In the genomic region with DNA sequence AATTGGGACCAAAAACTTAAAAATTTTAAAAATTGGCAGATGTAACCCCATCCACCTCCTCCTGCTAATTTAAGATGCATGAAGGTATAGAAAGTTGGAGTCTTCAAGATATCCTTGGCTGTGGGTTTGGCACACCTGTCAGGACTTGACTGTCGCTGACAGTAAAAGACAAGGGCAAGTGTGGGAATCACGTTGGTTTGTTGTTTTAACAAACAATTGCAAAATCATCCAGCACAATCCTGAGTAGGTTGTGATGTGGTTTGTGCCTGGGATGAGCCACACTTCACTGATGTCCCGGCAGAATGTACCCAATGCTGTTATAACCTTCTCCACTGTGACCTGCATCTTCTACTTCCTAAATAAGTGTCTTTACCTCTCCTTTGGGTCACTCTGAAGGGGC, we compare ENCODE assay signal across 13 cellular contexts. TPM values are rescaled to one million over a fixed set of nuclear protein-coding genes. Genes with fewer than 3 reads are reported as not detected.
DNase-seq lines count a peak whose midpoint lies in the region; ATAC-seq, FAIRE-seq and TF ChIP-seq lines count a peak whose summit lies in the region.
"Had no signal": no experiment of that assay in that cellular context is flagged by ENCODE, and none has a peak within 500 bp of the region (broad histone marks: within the 10 kb centered on the region; RNA-seq: fewer than 3 reads in every experiment).

No MANE protein-coding gene starts in this region.

- H3K27ac ChIP-seq in keratinocyte (ENCODE audit: control insufficient read depth, insufficient read depth, low read length) = no peak overlapping the region
- H3K27ac ChIP-seq in vagina = peak overlapping the region; percentile 34
- H3K27ac ChIP-seq: neutrophil had no signal

- POLR2A ChIA-PET in activated CD8-positive, alpha-beta T cell treated with anti-CD3 and anti-CD28 coated beads, Interleukin-2, amount 10 ng/mL, durations not matched to agents 7 days and 5 days (lab: Charles Lee) = no interaction called here

- H3K4me1 ChIP-seq in keratinocyte (ENCODE audit: control insufficient read depth, extremely low read depth, insufficient read depth, low read length) (peaks cover 37% of the 10 kb centered on the region), vagina (peaks cover 46% of the 10 kb centered on the region)

- H3K9me3 ChIP-seq in keratinocyte (ENCODE audit: control insufficient read depth, low read depth, low read length) (no peaks in the 10 kb centered on the region), vagina (no peaks in the 10 kb centered on the region)
- H3K9me3 ChIP-seq: neutrophil had no signal

- no peaks in the 10 kb centered on the region for H3K36me3 Mint-ChIP-seq in activated naive CD4-positive, alpha-beta T cell treated with anti-CD3 and anti-CD28 coated beads, Interleukin-2, amount 50 U/mL, for 24 hours
- peaks cover 0 to 14% of the 10 kb centered on the region in 2 donors for H3K36me3 Mint-ChIP-seq in activated naive CD4-positive, alpha-beta T cell treated with anti-CD3 and anti-CD28 coated beads, Interleukin-2, amount 50 U/mL, for 72 hours
- peaks cover 9% of the 10 kb centered on the region for H3K36me3 Mint-ChIP-seq in activated CD8-positive, alpha-beta T cell treated with anti-CD3 and anti-CD28 coated beads, Interleukin-2, amount 10 ng/mL, durations not matched to agents 7 days and 5 days (ENCODE audit: low read depth)

- CTCF ChIA-PET in activated CD8-positive, alpha-beta T cell treated with anti-CD3 and anti-CD28 coated beads, Interleukin-2, amount 10 ng/mL, durations not matched to agents 7 days and 5 days (lab: Charles Lee) = interaction anchor here (1.0 to 1.1 kb wide), 2 partner anchors 143 to 189 kb away, joined by 3 read pairs; a partner anchor contains a TSS

- TF ChIP-seq POLR2A in vagina (IDR thresholded peaks at IDR 0.05) = no peak

- H3K9me1 ChIP-seq in keratinocyte (ENCODE audit: control insufficient read depth, extremely low read depth, insufficient read depth, low read length) = no peaks in the 10 kb centered on the region

- peaks cover 22% of the 10 kb centered on the region for H3K27me3 Mint-ChIP-seq in activated naive CD4-positive, alpha-beta T cell treated with anti-CD3 and anti-CD28 coated beads, Interleukin-2, amount 50 U/mL, for 24 hours
- H3K27me3 Mint-ChIP-seq in activated CD8-positive, alpha-beta T cell treated with anti-CD3 and anti-CD28 coated beads, Interleukin-2, amount 10 ng/mL, durations not matched to agents 7 days and 5 days (ENCODE audit: low read depth) = peaks cover 24% of the 10 kb centered on the region

- peaks cover 39% of the 10 kb centered on the region for H3K4me1 Mint-ChIP-seq in activated naive CD4-positive, alpha-beta T cell treated with anti-CD3 and anti-CD28 coated beads, Interleukin-2, amount 50 U/mL, for 24 hours
- H3K4me1 Mint-ChIP-seq in activated CD8-positive, alpha-beta T cell treated with anti-CD3 and anti-CD28 coated beads, Interleukin-2, amount 10 ng/mL, durations not matched to agents 7 days and 5 days (ENCODE audit: low read depth) = peaks cover 44% of the 10 kb centered on the region

- H3K4me3 Mint-ChIP-seq in activated naive CD4-positive, alpha-beta T cell treated with anti-CD3 and anti-CD28 coated beads, Interleukin-2, amount 50 U/mL, for 24 hours = peak overlapping the region; percentile 76
- peak overlapping the region; percentile 79 for H3K4me3 Mint-ChIP-seq in activated CD8-positive, alpha-beta T cell treated with anti-CD3 and anti-CD28 coated beads, Interleukin-2, amount 10 ng/mL, durations not matched to agents 7 days and 5 days

- H3K9me3 Mint-ChIP-seq in activated naive CD4-positive, alpha-beta T cell treated with anti-CD3 and anti-CD28 coated beads, Interleukin-2, amount 50 U/mL, for 24 hours = no peaks in the 10 kb centered on the region
- H3K9me3 Mint-ChIP-seq in activated naive CD4-positive, alpha-beta T cell treated with anti-CD3 and anti-CD28 coated beads, Interleukin-2, amount 50 U/mL, for 72 hours = no peaks in the 10 kb centered on the region
- H3K9me3 Mint-ChIP-seq in activated CD8-positive, alpha-beta T cell treated with anti-CD3 and anti-CD28 coated beads, Interleukin-2, amount 10 ng/mL, durations not matched to agents 7 days and 5 days (ENCODE audit: insufficient read depth) = no peaks in the 10 kb centered on the region
- H3K9me3 Mint-ChIP-seq: stimulated activated naive CD8-positive, alpha-beta T cell treated with anti-CD3 and anti-CD28 coated beads, Interleukin-15, amount 100 ng/mL, for 72 hours had no signal

- no peak overlapping the region for H3K9ac ChIP-seq in keratinocyte (ENCODE audit: control insufficient read depth, extremely low read depth, insufficient read depth, low read length)

- ATAC-seq in activated naive CD4-positive, alpha-beta T cell treated with anti-CD3 and anti-CD28 coated beads, Interleukin-2, amount 50 U/mL, for 72 hours = no peak
- no peak for ATAC-seq in activated CD8-positive, alpha-beta T cell treated with anti-CD3 and anti-CD28 coated beads, Interleukin-2, amount 10 ng/mL, durations not matched to agents 7 days and 5 days
- ATAC-seq in GM21825 (IDR thresholded peaks at IDR 0.05; ENCODE audit: unreplicated experiment) = no peak

- H3K79me2 ChIP-seq in keratinocyte (ENCODE audit: control insufficient read depth, insufficient read depth, low read length) = no peaks in the 10 kb centered on the region

- dilution Hi-C loops in keratinocyte (cut with MboI; ENCODE audit: extremely low pct_ligation_motif_present, low sequenced_read_pairs) = no loop called here

- H3K27ac Mint-ChIP-seq in activated naive CD4-positive, alpha-beta T cell treated with anti-CD3 and anti-CD28 coated beads, Interleukin-2, amount 50 U/mL, for 24 hours = no peak overlapping the region
- no peak overlapping the region for H3K27ac Mint-ChIP-seq in activated naive CD4-positive, alpha-beta T cell treated with anti-CD3 and anti-CD28 coated beads, Interleukin-2, amount 50 U/mL, for 72 hours
- H3K27ac Mint-ChIP-seq in activated CD8-positive, alpha-beta T cell treated with anti-CD3 and anti-CD28 coated beads, Interleukin-2, amount 10 ng/mL, durations not matched to agents 7 days and 5 days = no peak overlapping the region

- H3K4me3 ChIP-seq in keratinocyte (ENCODE audit: control insufficient read depth in 2 of 3, extremely low read depth in 1 of 3, insufficient read depth in 2 of 3, low read depth in 1 of 3, low read length in 3 of 3) = no peak overlapping the region
- H3K4me3 ChIP-seq in vagina = no peak overlapping the region

- TF ChIP-seq CTCF in keratinocyte (optimal IDR thresholded peaks at IDR 0.05 in 1 of 3, IDR thresholded peaks at IDR 0.05 in 1 of 3, conservative IDR thresholded peaks at IDR 0.05 in 1 of 3; ENCODE audit: extremely low read depth in 1 of 3, insufficient read depth in 2 of 3, low read length in 3 of 3) (no peak), vagina (IDR thresholded peaks at IDR 0.05) (no peak)

- H3K36me3 ChIP-seq in keratinocyte (ENCODE audit: control insufficient read depth in 2 of 2, extremely low read depth in 1 of 2, insufficient read depth in 2 of 2, low read length in 2 of 2) (no peaks in the 10 kb centered on the region), vagina (no peaks in the 10 kb centered on the region)
- H3K36me3 ChIP-seq: neutrophil had no signal

- no peak overlapping the region for H2AFZ ChIP-seq in keratinocyte (ENCODE audit: control insufficient read depth, low read length)

- peak overlapping the region; percentile 79 for H3K4me2 ChIP-seq in keratinocyte (ENCODE audit: control insufficient read depth, extremely low read depth, insufficient read depth, low read depth, low read length)

- intact Hi-C loops in vagina (cut with DNase I) = no loop called here

- no peak for DNase-seq in activated naive CD4-positive, alpha-beta T cell treated with anti-CD3 and anti-CD28 coated beads, Interleukin-2, amount 50 U/mL, for 72 hours (ENCODE audit: low spot score in 2 of 2)
- DNase-seq in activated CD8-positive, alpha-beta T cell treated with anti-CD3 and anti-CD28 coated beads, Interleukin-2, amount 10 ng/mL, durations not matched to agents 7 days and 5 days = no peak
- DNase-seq in keratinocyte (ENCODE audit: low read depth, low spot score) (peak; percentile 28), vagina (ENCODE audit: extremely low spot score in 2 of 2) (no peak), NOMO-1 treated with DMSO at 0.1 percent for 48 hours (lab: John Stamatoyannopoulos, UW; ENCODE audit: unreplicated experiment) (no peak)
- DNase-seq: effector memory CD4-positive, alpha-beta T cell; islet precursor cell; NCI-H187 treated with DMSO at 0.1 percent for 48 hours; stimulated activated CD4-positive, alpha-beta T cell treated with anti-CD3 and anti-CD28 coated beads, Interleukin-15, amount 100 ng/mL, for 24 hours had no signal

- peak; percentile 89 for FAIRE-seq in keratinocyte (lab: Jason Lieb, UNC)

- no peaks in the 10 kb centered on the region for H4K20me1 ChIP-seq in keratinocyte (ENCODE audit: control insufficient read depth, extremely low read depth, insufficient read depth, low read length)

- H3K27me3 ChIP-seq in keratinocyte (ENCODE audit: control insufficient read depth, extremely low read depth, insufficient read depth, low read length) (peaks cover 60% of the 10 kb centered on the region), vagina (no peaks in the 10 kb centered on the region)

RNA-seq across cellular contexts. Expression of a gene that starts 24.0 kb away (rescaled TPM):
- 10 to 100 TPM; 21.0 to 33.5 TPM for total RNA-seq in activated naive CD4-positive, alpha-beta T cell treated with anti-CD3 and anti-CD28 coated beads, Interleukin-2, amount 50 U/mL, for 72 hours
- 10 to 100 TPM; 63.6 to 67.4 TPM for total RNA-seq in activated CD8-positive, alpha-beta T cell treated with anti-CD3 and anti-CD28 coated beads, Interleukin-2, amount 10 ng/mL, durations not matched to agents 7 days and 5 days
- 5.4 to 8.5 TPM (median 6.2 TPM) in 3 replicates for polyA plus RNA-seq in keratinocyte
- polyA plus RNA-seq in keratinocyte (2011; ENCODE audit: low read depth) = 148 TPM
- polyA plus RNA-seq in keratinocyte (2011; cell fraction: cytosol; rRNA removed) = 4.1 and 10.2 TPM in 2 replicates
- 4.6 and 5.3 TPM in 2 replicates for polyA plus RNA-seq in keratinocyte (2011; cell fraction: nucleus; rRNA removed)
- polyA plus RNA-seq in keratinocyte (2012; ENCODE audit: low replicate concordance) = 5.4 and 676 TPM in 2 replicates
- 0.98 to 4.6 TPM (median 2.5 TPM) in 3 replicates for polyA minus RNA-seq in keratinocyte
- polyA minus RNA-seq in keratinocyte (2011; cell fraction: cytosol; rRNA and poly(A)+ RNA removed) = 2.1 TPM
- 4.9 and 5.7 TPM in 2 replicates for polyA minus RNA-seq in keratinocyte (2011; cell fraction: nucleus; rRNA and poly(A)+ RNA removed)
- total RNA-seq in vagina = 112 TPM
